1 cellular context compared by ENCODE assay signal in the genomic region with DNA sequence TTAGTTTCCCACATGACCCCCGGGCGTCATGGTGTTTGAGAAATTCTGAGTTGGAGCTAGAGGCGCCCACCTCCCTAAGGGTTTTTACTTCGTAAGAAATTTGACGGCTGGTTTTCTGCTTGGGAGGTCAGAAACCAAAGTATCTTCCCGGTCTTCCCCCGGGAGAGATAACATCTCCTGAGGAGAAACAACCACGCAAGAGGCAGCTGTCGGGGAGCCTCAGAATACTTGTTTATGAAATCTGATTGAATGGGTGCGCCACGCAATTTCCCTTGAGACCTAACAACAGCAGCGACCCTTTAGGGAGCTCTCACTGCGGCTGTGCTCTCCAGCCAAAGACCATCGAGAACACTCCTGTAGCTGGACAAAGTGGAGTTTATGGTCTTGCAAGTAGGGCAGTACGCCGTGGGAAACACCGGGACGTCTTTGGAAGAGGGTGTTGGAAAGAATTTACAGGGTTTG.
TF ChIP-seq lines count a peak whose summit lies in the region.

No MANE protein-coding gene starts in this region.

TF ChIP-seq in HepG2, 621 proteins besides CTCF, POLR2A, EP300 and RAD21 (continued from another document and continues in another):
- TF ChIP-seq, protein P1, sequence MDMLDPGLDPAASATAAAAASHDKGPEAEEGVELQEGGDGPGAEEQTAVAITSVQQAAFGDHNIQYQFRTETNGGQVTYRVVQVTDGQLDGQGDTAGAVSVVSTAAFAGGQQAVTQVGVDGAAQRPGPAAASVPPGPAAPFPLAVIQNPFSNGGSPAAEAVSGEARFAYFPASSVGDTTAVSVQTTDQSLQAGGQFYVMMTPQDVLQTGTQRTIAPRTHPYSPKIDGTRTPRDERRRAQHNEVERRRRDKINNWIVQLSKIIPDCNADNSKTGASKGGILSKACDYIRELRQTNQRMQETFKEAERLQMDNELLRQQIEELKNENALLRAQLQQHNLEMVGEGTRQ (IDR thresholded peaks at IDR 0.05; ENCODE audit: low read depth, low read length) = no peak
- TF ChIP-seq, protein P1 (CRISPR knock-in tag; IDR thresholded peaks at IDR 0.05; ENCODE audit: borderline replicate concordance) = no peak
- TF ChIP-seq, protein P2, sequence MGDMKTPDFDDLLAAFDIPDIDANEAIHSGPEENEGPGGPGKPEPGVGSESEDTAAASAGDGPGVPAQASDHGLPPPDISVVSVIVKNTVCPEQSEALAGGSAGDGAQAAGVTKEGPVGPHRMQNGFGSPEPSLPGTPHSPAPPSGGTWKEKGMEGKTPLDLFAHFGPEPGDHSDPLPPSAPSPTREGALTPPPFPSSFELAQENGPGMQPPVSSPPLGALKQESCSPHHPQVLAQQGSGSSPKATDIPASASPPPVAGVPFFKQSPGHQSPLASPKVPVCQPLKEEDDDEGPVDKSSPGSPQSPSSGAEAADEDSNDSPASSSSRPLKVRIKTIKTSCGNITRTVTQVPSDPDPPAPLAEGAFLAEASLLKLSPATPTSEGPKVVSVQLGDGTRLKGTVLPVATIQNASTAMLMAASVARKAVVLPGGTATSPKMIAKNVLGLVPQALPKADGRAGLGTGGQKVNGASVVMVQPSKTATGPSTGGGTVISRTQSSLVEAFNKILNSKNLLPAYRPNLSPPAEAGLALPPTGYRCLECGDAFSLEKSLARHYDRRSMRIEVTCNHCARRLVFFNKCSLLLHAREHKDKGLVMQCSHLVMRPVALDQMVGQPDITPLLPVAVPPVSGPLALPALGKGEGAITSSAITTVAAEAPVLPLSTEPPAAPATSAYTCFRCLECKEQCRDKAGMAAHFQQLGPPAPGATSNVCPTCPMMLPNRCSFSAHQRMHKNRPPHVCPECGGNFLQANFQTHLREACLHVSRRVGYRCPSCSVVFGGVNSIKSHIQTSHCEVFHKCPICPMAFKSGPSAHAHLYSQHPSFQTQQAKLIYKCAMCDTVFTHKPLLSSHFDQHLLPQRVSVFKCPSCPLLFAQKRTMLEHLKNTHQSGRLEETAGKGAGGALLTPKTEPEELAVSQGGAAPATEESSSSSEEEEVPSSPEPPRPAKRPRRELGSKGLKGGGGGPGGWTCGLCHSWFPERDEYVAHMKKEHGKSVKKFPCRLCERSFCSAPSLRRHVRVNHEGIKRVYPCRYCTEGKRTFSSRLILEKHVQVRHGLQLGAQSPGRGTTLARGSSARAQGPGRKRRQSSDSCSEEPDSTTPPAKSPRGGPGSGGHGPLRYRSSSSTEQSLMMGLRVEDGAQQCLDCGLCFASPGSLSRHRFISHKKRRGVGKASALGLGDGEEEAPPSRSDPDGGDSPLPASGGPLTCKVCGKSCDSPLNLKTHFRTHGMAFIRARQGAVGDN (CRISPR knock-in tag; IDR thresholded peaks at IDR 0.05) = no peak
- TF ChIP-seq ZNF253 (CRISPR knock-in tag; IDR thresholded peaks at IDR 0.05; ENCODE audit: borderline replicate concordance) (no peak; the same call in 1 of the 2 replicates), GATAD2A (CRISPR knock-in tag; IDR thresholded peaks at IDR 0.05) (no peak), ZSCAN12 (CRISPR knock-in tag; IDR thresholded peaks at IDR 0.05) (0 out of 2 replicates have a peak, but pooled peaks have one; percentile 55), ZBTB38 (CRISPR knock-in tag; IDR thresholded peaks at IDR 0.05) (no peak), ZNF335 (CRISPR knock-in tag; IDR thresholded peaks at IDR 0.05) (no peak), ZKSCAN8 (CRISPR knock-in tag; IDR thresholded peaks at IDR 0.05; ENCODE audit: borderline replicate concordance) (no peak), ZNF232 (CRISPR knock-in tag; IDR thresholded peaks at IDR 0.05; ENCODE audit: borderline replicate concordance) (no peak; the same call in 1 of the 2 replicates), ZNF44 (CRISPR knock-in tag; IDR thresholded peaks at IDR 0.05) (no peak), AKAP8 (CRISPR knock-in tag; IDR thresholded peaks at IDR 0.05) (no peak), AGO2 (optimal IDR thresholded peaks at IDR 0.05; ENCODE audit: low read depth, low read length) (no peak), SP2 (CRISPR knock-in tag; IDR thresholded peaks at IDR 0.05) (no peak), ZNF788 (CRISPR knock-in tag; IDR thresholded peaks at IDR 0.05; ENCODE audit: borderline replicate concordance) (no peak), HNF4G (IDR thresholded peaks at IDR 0.05; ENCODE audit: borderline replicate concordance, low read depth, low read length) (no peak), HNF4G (CRISPR knock-in tag; IDR thresholded peaks at IDR 0.05; ENCODE audit: borderline replicate concordance, low read depth) (no peak), HDAC2 (CRISPR knock-in tag; IDR thresholded peaks at IDR 0.05) (no peak; the same call in 1 of the 2 replicates), ZKSCAN1 (IDR thresholded peaks at IDR 0.05; ENCODE audit: low read length) (no peak), ZNF557 (CRISPR knock-in tag; IDR thresholded peaks at IDR 0.05) (0 out of 2 replicates have a peak, but pooled peaks have one; percentile 73), ZNF781 (CRISPR knock-in tag; IDR thresholded peaks at IDR 0.05; ENCODE audit: borderline replicate concordance, not compliant biosample characterization) (no peak), PHF20 (CRISPR knock-in tag; IDR thresholded peaks at IDR 0.05) (no peak), CBX1 (IDR thresholded peaks at IDR 0.05; ENCODE audit: low read depth) (no peak), ZNF83 (CRISPR knock-in tag; IDR thresholded peaks at IDR 0.05; ENCODE audit: borderline replicate concordance) (no peak), FOXJ3 (CRISPR knock-in tag; IDR thresholded peaks at IDR 0.05; ENCODE audit: borderline replicate concordance) (peak; percentile 79), MBD4 (IDR thresholded peaks at IDR 0.05; ENCODE audit: borderline replicate concordance, low read length) (no peak), ATRX (CRISPR knock-in tag; IDR thresholded peaks at IDR 0.05; ENCODE audit: borderline replicate concordance) (no peak), SOX13 (IDR thresholded peaks at IDR 0.05) (no peak), SOX13 (CRISPR knock-in tag; conservative IDR thresholded peaks at IDR 0.05 in 1 of 2, IDR thresholded peaks at IDR 0.05 in 1 of 2) (0 out of 4 replicates have a peak, but pooled peaks of 1 of the 2 experiments have one; percentile 96), ATM (IDR thresholded peaks at IDR 0.05; ENCODE audit: borderline replicate concordance) (no peak), ZC3H13 (CRISPR knock-in tag; IDR thresholded peaks at IDR 0.05) (no peak), ZNF703 (CRISPR knock-in tag; IDR thresholded peaks at IDR 0.05; ENCODE audit: borderline replicate concordance) (0 out of 2 replicates have a peak, but pooled peaks have one; percentile 18), ETV6 (CRISPR knock-in tag; conservative IDR thresholded peaks at IDR 0.05) (no peak), ZNF598 (CRISPR knock-in tag; IDR thresholded peaks at IDR 0.05; ENCODE audit: borderline replicate concordance) (no peak), NFE2L2 (IDR thresholded peaks at IDR 0.05; ENCODE audit: low read length) (no peak), SIX4 (CRISPR knock-in tag; IDR thresholded peaks at IDR 0.05) (no peak; the same call in 1 of the 2 replicates), MEIS2 (CRISPR knock-in tag; IDR thresholded peaks at IDR 0.05) (no peak), ELF1 (CRISPR knock-in tag; IDR thresholded peaks at IDR 0.05) (0 out of 2 replicates have a peak, but pooled peaks have one; percentile 2), ZSCAN29 (CRISPR knock-in tag; conservative IDR thresholded peaks at IDR 0.05) (peak; percentile 23; the same call in 1 of the 2 replicates)
- TF ChIP-seq, protein P3, sequence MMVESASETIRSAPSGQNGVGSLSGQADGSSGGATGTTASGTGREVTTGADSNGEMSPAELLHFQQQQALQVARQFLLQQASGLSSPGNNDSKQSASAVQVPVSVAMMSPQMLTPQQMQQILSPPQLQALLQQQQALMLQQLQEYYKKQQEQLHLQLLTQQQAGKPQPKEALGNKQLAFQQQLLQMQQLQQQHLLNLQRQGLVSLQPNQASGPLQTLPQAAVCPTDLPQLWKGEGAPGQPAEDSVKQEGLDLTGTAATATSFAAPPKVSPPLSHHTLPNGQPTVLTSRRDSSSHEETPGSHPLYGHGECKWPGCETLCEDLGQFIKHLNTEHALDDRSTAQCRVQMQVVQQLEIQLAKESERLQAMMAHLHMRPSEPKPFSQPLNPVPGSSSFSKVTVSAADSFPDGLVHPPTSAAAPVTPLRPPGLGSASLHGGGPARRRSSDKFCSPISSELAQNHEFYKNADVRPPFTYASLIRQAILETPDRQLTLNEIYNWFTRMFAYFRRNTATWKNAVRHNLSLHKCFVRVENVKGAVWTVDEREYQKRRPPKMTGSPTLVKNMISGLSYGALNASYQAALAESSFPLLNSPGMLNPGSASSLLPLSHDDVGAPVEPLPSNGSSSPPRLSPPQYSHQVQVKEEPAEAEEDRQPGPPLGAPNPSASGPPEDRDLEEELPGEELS (CRISPR knock-in tag; IDR thresholded peaks at IDR 0.05) = no peak
- TF ChIP-seq, protein P4, sequence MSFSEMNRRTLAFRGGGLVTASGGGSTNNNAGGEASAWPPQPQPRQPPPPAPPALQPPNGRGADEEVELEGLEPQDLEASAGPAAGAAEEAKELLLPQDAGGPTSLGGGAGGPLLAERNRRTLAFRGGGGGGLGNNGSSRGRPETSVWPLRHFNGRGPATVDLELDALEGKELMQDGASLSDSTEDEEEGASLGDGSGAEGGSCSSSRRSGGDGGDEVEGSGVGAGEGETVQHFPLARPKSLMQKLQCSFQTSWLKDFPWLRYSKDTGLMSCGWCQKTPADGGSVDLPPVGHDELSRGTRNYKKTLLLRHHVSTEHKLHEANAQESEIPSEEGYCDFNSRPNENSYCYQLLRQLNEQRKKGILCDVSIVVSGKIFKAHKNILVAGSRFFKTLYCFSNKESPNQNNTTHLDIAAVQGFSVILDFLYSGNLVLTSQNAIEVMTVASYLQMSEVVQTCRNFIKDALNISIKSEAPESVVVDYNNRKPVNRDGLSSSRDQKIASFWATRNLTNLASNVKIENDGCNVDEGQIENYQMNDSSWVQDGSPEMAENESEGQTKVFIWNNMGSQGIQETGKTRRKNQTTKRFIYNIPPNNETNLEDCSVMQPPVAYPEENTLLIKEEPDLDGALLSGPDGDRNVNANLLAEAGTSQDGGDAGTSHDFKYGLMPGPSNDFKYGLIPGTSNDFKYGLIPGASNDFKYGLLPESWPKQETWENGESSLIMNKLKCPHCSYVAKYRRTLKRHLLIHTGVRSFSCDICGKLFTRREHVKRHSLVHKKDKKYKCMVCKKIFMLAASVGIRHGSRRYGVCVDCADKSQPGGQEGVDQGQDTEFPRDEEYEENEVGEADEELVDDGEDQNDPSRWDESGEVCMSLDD (CRISPR knock-in tag; IDR thresholded peaks at IDR 0.05; ENCODE audit: borderline replicate concordance) = peak; percentile 16; the same call in 1 of the 2 replicates
- TF ChIP-seq, protein P5, sequence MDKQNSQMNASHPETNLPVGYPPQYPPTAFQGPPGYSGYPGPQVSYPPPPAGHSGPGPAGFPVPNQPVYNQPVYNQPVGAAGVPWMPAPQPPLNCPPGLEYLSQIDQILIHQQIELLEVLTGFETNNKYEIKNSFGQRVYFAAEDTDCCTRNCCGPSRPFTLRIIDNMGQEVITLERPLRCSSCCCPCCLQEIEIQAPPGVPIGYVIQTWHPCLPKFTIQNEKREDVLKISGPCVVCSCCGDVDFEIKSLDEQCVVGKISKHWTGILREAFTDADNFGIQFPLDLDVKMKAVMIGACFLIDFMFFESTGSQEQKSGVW (CRISPR knock-in tag; IDR thresholded peaks at IDR 0.05; ENCODE audit: borderline replicate concordance) = no peak
- TF ChIP-seq, protein P6, sequence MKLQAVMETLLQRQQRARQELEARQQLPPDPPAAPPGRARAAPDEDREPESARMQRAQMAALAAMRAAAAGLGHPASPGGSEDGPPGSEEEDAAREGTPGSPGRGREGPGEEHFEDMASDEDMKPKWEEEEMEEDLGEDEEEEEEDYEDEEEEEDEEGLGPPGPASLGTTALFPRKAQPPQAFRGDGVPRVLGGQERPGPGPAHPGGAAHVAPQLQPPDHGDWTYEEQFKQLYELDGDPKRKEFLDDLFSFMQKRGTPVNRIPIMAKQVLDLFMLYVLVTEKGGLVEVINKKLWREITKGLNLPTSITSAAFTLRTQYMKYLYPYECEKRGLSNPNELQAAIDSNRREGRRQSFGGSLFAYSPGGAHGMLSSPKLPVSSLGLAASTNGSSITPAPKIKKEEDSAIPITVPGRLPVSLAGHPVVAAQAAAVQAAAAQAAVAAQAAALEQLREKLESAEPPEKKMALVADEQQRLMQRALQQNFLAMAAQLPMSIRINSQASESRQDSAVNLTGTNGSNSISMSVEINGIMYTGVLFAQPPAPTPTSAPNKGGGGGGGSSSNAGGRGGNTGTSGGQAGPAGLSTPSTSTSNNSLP (IDR thresholded peaks at IDR 0.05; ENCODE audit: low read depth, low read length) = no peak
- TF ChIP-seq, protein P7, sequence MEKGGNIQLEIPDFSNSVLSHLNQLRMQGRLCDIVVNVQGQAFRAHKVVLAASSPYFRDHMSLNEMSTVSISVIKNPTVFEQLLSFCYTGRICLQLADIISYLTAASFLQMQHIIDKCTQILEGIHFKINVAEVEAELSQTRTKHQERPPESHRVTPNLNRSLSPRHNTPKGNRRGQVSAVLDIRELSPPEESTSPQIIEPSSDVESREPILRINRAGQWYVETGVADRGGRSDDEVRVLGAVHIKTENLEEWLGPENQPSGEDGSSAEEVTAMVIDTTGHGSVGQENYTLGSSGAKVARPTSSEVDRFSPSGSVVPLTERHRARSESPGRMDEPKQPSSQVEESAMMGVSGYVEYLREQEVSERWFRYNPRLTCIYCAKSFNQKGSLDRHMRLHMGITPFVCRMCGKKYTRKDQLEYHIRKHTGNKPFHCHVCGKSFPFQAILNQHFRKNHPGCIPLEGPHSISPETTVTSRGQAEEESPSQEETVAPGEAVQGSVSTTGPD (CRISPR knock-in tag; IDR thresholded peaks at IDR 0.05) = 0 out of 2 replicates have a peak, but pooled peaks have one; percentile 17
- TF ChIP-seq, protein P8, sequence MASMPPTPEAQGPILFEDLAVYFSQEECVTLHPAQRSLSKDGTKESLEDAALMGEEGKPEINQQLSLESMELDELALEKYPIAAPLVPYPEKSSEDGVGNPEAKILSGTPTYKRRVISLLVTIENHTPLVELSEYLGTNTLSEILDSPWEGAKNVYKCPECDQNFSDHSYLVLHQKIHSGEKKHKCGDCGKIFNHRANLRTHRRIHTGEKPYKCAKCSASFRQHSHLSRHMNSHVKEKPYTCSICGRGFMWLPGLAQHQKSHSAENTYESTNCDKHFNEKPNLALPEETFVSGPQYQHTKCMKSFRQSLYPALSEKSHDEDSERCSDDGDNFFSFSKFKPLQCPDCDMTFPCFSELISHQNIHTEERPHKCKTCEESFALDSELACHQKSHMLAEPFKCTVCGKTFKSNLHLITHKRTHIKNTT (CRISPR knock-in tag; IDR thresholded peaks at IDR 0.05) = 0 out of 2 replicates have a peak, but pooled peaks have one; percentile 34
- TF ChIP-seq, protein P9, sequence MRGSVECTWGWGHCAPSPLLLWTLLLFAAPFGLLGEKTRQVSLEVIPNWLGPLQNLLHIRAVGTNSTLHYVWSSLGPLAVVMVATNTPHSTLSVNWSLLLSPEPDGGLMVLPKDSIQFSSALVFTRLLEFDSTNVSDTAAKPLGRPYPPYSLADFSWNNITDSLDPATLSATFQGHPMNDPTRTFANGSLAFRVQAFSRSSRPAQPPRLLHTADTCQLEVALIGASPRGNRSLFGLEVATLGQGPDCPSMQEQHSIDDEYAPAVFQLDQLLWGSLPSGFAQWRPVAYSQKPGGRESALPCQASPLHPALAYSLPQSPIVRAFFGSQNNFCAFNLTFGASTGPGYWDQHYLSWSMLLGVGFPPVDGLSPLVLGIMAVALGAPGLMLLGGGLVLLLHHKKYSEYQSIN (CRISPR knock-in tag; IDR thresholded peaks at IDR 0.05; ENCODE audit: borderline replicate concordance) = no peak
